In genomic region chr2:205768815-205769493, GRCh38 we compare ENCODE assay signal across 1 cellular context.
TF ChIP-seq lines count a peak whose summit lies in the region.

No MANE protein-coding gene starts in this region.

TF ChIP-seq in SK-N-SH, 30 proteins besides CTCF, POLR2A, EP300 and RAD21 (continued from another document):
- TF ChIP-seq USF2 (IDR thresholded peaks at IDR 0.05; ENCODE audit: borderline replicate concordance, low read depth, low read length): no peak
- TF ChIP-seq ZBTB33 (IDR thresholded peaks at IDR 0.05; ENCODE audit: borderline replicate concordance, low read depth): no peak
- no peak for TF ChIP-seq IRF3 (IDR thresholded peaks at IDR 0.05; ENCODE audit: low read depth, low read length)
- no peak for TF ChIP-seq ELF1 (IDR thresholded peaks at IDR 0.05)
- no peak for TF ChIP-seq PBX3 (IDR thresholded peaks at IDR 0.05)
- no peak for TF ChIP-seq TCF12 (IDR thresholded peaks at IDR 0.05)
